ENCODE assay signal across 7 cellular contexts in genomic region chr10:101830322-101831168, GRCh38.
DNase-seq lines count a peak whose midpoint lies in the region; ATAC-seq lines count a peak whose summit lies in the region.

No MANE protein-coding gene starts in this region.

- DNase-seq in NCI-H2107 treated with DMSO at 0.1 percent for 48 hours (lab: John Stamatoyannopoulos, UW; ENCODE audit: unreplicated experiment), result peak; percentile 25
- DNase-seq in activated CD4-positive, CD25-positive, alpha-beta regulatory T cell treated with anti-CD3 and anti-CD28 coated beads, Interleukin-2, amount 50 U/mL, for 16 hours (ENCODE audit: low read depth, low spot score), result peak; percentile 94
- DNase-seq in central memory CD4-positive, alpha-beta T cell, result peak; percentile 96
- peak; percentile 80 for DNase-seq in kidney glomerular epithelial cell (lab: John Stamatoyannopoulos, UW)
- peak; percentile 80 to 89 for DNase-seq in stimulated activated CD4-positive, alpha-beta T cell treated with anti-CD3 and anti-CD28 coated beads, Interleukin-1b, Interleukin-23, amount 100 ng/mL, for 1 hour (ENCODE audit: low read depth in 2 of 2)

- ATAC-seq in GM18520 (IDR thresholded peaks at IDR 0.05; ENCODE audit: unreplicated experiment), result peak; percentile 54
- peak; percentile 69 for ATAC-seq in HG03025 (IDR thresholded peaks at IDR 0.05; ENCODE audit: low FRiP score, unreplicated experiment)

Comparison
In these comparisons a context has a peak if more than half of its experiments do, and no peak if none do; other contexts are left out.
1. Peak in every context shown above with its lines: DNase-seq and ATAC-seq.
2. DNase-seq: peak in every context shown above with its lines; median percentile 96 in central memory CD4-positive, alpha-beta T cell; 94 in activated CD4-positive, CD25-positive, alpha-beta regulatory T cell treated with anti-CD3 and anti-CD28 coated beads, Interleukin-2, amount 50 U/mL, for 16 hours; 84 in stimulated activated CD4-positive, alpha-beta T cell treated with anti-CD3 and anti-CD28 coated beads, Interleukin-1b, Interleukin-23, amount 100 ng/mL, for 1 hour; 80 in kidney glomerular epithelial cell; 25 in NCI-H2107 treated with DMSO at 0.1 percent for 48 hours.